In genomic region chr16:1981972-1982574, GRCh38 we compare ENCODE assay signal across 1 cellular context.
TF ChIP-seq lines count a peak whose summit lies in the region.

No MANE protein-coding gene starts in this region.

TF ChIP-seq in HepG2, 621 proteins besides CTCF, POLR2A, EP300 and RAD21 (continued from another document):
- TF ChIP-seq SRSF1 (optimal IDR thresholded peaks at IDR 0.05; ENCODE audit: low read depth, low read length), result peak; percentile 46
